Comparison of ENCODE assay signal across 8 cellular contexts in the genomic region with DNA sequence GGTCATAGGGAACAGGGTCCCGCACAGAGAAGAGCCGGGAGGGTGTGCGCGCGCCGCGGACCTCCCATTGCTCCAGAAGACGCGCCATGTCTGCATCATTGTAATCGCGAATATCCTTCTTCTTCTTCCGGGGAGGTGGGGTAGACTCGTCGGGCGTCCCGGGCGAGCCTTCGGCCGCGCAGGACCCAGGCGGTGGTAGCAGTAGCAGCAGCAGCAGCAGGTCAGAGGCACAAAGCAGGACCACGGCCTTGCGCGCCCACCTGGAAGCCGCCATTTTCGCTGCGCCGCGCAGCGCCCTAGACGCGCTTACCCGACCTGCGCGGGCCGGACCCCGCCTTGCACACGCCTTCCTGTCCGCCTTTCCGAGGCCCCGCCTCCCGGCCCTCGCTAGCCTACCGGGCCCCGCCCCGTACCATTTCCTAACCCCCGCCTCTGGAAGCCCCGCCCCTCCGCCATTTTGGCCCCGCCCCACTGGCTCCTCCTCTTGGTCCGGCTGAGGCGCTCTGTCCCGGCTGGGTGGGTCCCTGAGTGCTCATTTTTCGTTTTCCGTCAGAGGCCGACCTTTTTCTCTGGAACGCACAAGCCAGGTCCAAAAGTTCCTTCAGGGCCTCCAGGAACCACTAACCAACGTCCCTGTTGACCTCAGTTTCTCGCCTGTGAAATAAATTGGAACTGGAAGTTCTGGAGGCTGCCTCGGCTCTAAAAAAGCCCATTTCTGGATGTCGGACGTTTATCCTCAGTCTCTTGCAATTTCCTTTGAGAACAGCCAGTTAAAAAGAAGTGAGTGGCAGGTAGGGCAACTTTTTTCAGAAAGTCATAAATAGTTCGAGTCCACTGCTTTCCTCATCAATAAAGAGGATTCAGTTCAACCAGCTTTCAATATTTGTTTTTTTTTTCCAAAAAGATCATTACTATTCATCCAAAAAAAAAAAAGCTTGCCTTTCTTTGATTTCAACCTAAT. TPM values are rescaled to one million over a fixed set of nuclear protein-coding genes. Genes with fewer than 3 reads are reported as not detected.
A peak's percentile ranks its signal among the peaks of the same experiment; 100 is the strongest.
DNase-seq lines count a peak whose midpoint lies in the region; ATAC-seq lines count a peak whose summit lies in the region.

A gene (minus strand): TSS at position 302 of the 961 bp plus-strand sequence. CDS start 28 bp downstream, at position 274.

- no peaks in the 10 kb centered on the region for H3K9me3 Mint-ChIP-seq in IgD-negative memory B cell

- H3K36me3 Mint-ChIP-seq in IgD-negative memory B cell, result peaks cover 2% of the 10 kb centered on the region

- H3K4me1 ChIP-seq in mononuclear cell (ENCODE audit: insufficient read depth, low read length), result peaks cover 64% of the 10 kb centered on the region

- peak within 1 kb of the TSS; percentile 83 to 97 (median 90) for H3K27ac Mint-ChIP-seq in IgD-negative memory B cell

- peak; percentile 62 for DNase-seq in DMS153 (lab: John Stamatoyannopoulos, UW)
- peak; percentile 96 for DNase-seq in OCI-M1 (lab: John Stamatoyannopoulos, UW)
- peak; percentile 98 for DNase-seq in activated T-cell treated with anti-CD3 and anti-CD28 coated beads for 24 hours (ENCODE audit: low read depth)
- peak; percentile 90 for DNase-seq in epidermal melanocyte (ENCODE audit: insufficient read length, low spot score)
- peak; percentile 98 to 99 for DNase-seq in stimulated activated CD8-positive, alpha-beta memory T cell treated with anti-CD3 and anti-CD28 coated beads, Interleukin-2, amount 100 ng/mL, for 48 hours (ENCODE audit: low read depth in 2 of 2)

- H3K4me1 Mint-ChIP-seq in IgD-negative memory B cell, result peaks cover 37 to 51% (median 39%) of the 10 kb centered on the region in 3 donors

- ATAC-seq in GM21576 (IDR thresholded peaks at IDR 0.05; ENCODE audit: unreplicated experiment), result peak; percentile 94

- peak within 1 kb of the TSS; percentile 96 to 99 (median 98) for H3K4me3 Mint-ChIP-seq in IgD-negative memory B cell

- H3K27me3 Mint-ChIP-seq in IgD-negative memory B cell, result no peaks in the 10 kb centered on the region

- H3K9me3 ChIP-seq in mononuclear cell (ENCODE audit: low read depth, low read length), result no peaks in the 10 kb centered on the region

- peak within 1 kb of the TSS; percentile 95 for H3K4me3 ChIP-seq in mononuclear cell (ENCODE audit: low read length)

- no peaks in the 10 kb centered on the region for H3K27me3 ChIP-seq in mononuclear cell (ENCODE audit: insufficient read depth, low read length)

RNA-seq across cellular contexts. Expression of the gene that starts here (rescaled TPM):
- polyA plus RNA-seq in IgD-negative memory B cell, result 21.9 TPM
- 8.6 TPM for total RNA-seq in mononuclear cell

Comparison
In these comparisons a context has a peak if more than half of its experiments do, and no peak if none do; other contexts are left out.
1. Peak in every context shown above with its lines: DNase-seq, ATAC-seq and H3K4me3 ChIP-seq.